Comparison of ENCODE assay signal across 22 cellular contexts in the genomic region with DNA sequence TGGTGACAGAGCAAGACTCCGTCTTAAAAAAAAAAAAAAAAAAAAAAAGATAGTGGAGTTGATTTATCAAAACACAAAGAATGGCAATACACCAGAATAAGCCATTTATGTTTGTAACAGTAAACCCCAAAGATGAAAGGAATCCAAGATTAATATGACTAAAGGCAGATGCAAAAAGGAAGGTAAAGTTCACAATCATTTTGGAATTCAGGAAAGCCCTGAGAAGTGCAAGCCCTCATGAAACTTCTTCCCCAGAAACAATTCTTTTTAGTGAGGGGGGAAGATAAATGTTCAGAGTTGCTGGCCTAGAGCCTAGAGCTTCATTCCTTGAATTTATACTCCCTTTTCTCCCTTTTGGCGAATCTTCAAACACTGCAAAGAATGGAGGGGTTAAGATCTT.
DNase-seq lines count a peak whose midpoint lies in the region; FAIRE-seq and TF ChIP-seq lines count a peak whose summit lies in the region.
"Had no signal": no experiment of that assay in that cellular context is flagged by ENCODE, and none has a peak within 500 bp of the region (broad histone marks: within the 10 kb centered on the region; RNA-seq: fewer than 3 reads in every experiment).

No MANE protein-coding gene starts in this region.

- in situ Hi-C loops in astrocyte of the spinal cord (cut with HindIII; ENCODE audit: low sequenced_read_pairs): no loop called here

- H3K4me2 ChIP-seq in hepatocyte: no peak overlapping the region
- H3K4me2 ChIP-seq in smooth muscle cell: no peak overlapping the region

- H3K4me1 ChIP-seq in hepatocyte (ENCODE audit: insufficient read depth) (no peaks in the 10 kb centered on the region), smooth muscle cell (ENCODE audit: low read depth) (peaks cover 10% of the 10 kb centered on the region)
- H3K4me1 ChIP-seq: lower lobe of right lung, upper lobe of right lung had no signal

- H2AFZ ChIP-seq in hepatocyte (no peak overlapping the region), smooth muscle cell (ENCODE audit: low read depth) (peak overlapping the region; percentile 14)

- no peak overlapping the region for H3K9ac ChIP-seq in smooth muscle cell (ENCODE audit: low read depth)

- no peaks in the 10 kb centered on the region for H3K9me3 ChIP-seq in hepatocyte (ENCODE audit: low read depth)
- H3K9me3 ChIP-seq in smooth muscle cell (replicated peaks; ENCODE audit: low read depth): no peaks in the 10 kb centered on the region
- H3K9me3 ChIP-seq: lower lobe of right lung, MG63, upper lobe of right lung had no signal

- H3K79me2 ChIP-seq in hepatocyte (no peaks in the 10 kb centered on the region), smooth muscle cell (ENCODE audit: low read depth) (no peaks in the 10 kb centered on the region)

- DNase-seq in GM03348 (ENCODE audit: low spot score) (peak; percentile 8), astrocyte of the spinal cord (ENCODE audit: low read depth, low spot score) (peak; percentile 46), hepatocyte (ENCODE audit: low spot score) (no peak), smooth muscle cell (lab: John Stamatoyannopoulos, UW; ENCODE audit: unreplicated experiment) (no peak), HTR-8/SVneo (ENCODE audit: insufficient read length, low spot score) (no peak)
- DNase-seq in activated naive CD4-positive, alpha-beta T cell (lab: John Stamatoyannopoulos, UW): no peak
- no peak for DNase-seq in activated CD4-positive, CD25-positive, alpha-beta regulatory T cell treated with anti-CD3 and anti-CD28 coated beads, Interleukin-2, amount 50 U/mL, for 72 hours
- DNase-seq: activated CD4-positive, alpha-beta T cell treated with anti-CD3 and anti-CD28 coated beads, Interleukin-2, amount 50 U/mL, for 1 hour; activated naive CD4-positive, alpha-beta T cell treated with anti-CD3 and anti-CD28 coated beads, Interleukin-2, amount 50 U/mL, for 16 hours; aorta; CD4-positive, CD25-positive, alpha-beta regulatory T cell; EL; kidney; lower lobe of right lung; NCI-H2081; substantia nigra; upper lobe of right lung had no signal

- TF ChIP-seq CTCF in astrocyte of the spinal cord (IDR thresholded peaks at IDR 0.05; ENCODE audit: low read depth, low read length) (no peak), hepatocyte (IDR thresholded peaks at IDR 0.05; ENCODE audit: poor library complexity) (no peak), smooth muscle cell (IDR thresholded peaks at IDR 0.05; ENCODE audit: borderline replicate concordance, insufficient read depth, poor library complexity, severe bottlenecking) (no peak)

- WGBS in hepatocyte (ENCODE audit: low lambda C conversion rate, missing lambda C conversion rate): 57% methylated on average over 2 of the region's 2 CpGs
- WGBS in smooth muscle cell (ENCODE audit: low lambda C conversion rate): 65% methylated on average over 2 of the region's 2 CpGs

- H3K4me3 ChIP-seq in astrocyte of the spinal cord (ENCODE audit: low read depth, low read length): no peak overlapping the region
- H3K4me3 ChIP-seq in hepatocyte: no peak overlapping the region
- no peak overlapping the region for H3K4me3 ChIP-seq in smooth muscle cell
- H3K4me3 ChIP-seq: K562, lower lobe of right lung, MG63, skin epidermis, upper lobe of right lung had no signal

- no peaks in the 10 kb centered on the region for H4K20me1 ChIP-seq in hepatocyte (ENCODE audit: insufficient read depth, poor library complexity, severe bottlenecking)
- no peaks in the 10 kb centered on the region for H4K20me1 ChIP-seq in smooth muscle cell (ENCODE audit: low read depth)

- no peaks in the 10 kb centered on the region for H3K9me2 ChIP-seq in hepatocyte (replicated peaks; ENCODE audit: insufficient read depth)

- H3K27ac ChIP-seq in hepatocyte (peak overlapping the region; percentile 41), smooth muscle cell (ENCODE audit: low read depth) (no peak overlapping the region)
- H3K27ac ChIP-seq: epithelial cell of prostate, lower lobe of right lung, skin epidermis, upper lobe of right lung, VCaP had no signal

- no peaks in the 10 kb centered on the region for H3K36me3 ChIP-seq in hepatocyte (replicated peaks; ENCODE audit: insufficient read depth, low read depth)
- no peaks in the 10 kb centered on the region for H3K36me3 ChIP-seq in smooth muscle cell (ENCODE audit: low read depth)
- H3K36me3 ChIP-seq: lower lobe of right lung, MG63, upper lobe of right lung had no signal

- no peaks in the 10 kb centered on the region for H3F3A ChIP-seq in smooth muscle cell (ENCODE audit: low read depth)

- H3K27me3 ChIP-seq in hepatocyte (no peaks in the 10 kb centered on the region), smooth muscle cell (ENCODE audit: low read depth) (no peaks in the 10 kb centered on the region)
- H3K27me3 ChIP-seq: MG63, upper lobe of right lung had no signal

- FAIRE-seq in HTR-8/SVneo (lab: Jason Lieb, UNC): no peak
- FAIRE-seq: K562, kidney had no signal

Comparison
In these comparisons a context has a peak if more than half of its experiments do, and no peak if none do; other contexts are left out.
1. DNase-seq: peak in GM03348 (single experiment) and astrocyte of the spinal cord (single experiment); none in hepatocyte (single experiment), smooth muscle cell (single experiment), activated naive CD4-positive, alpha-beta T cell (0 of 4), HTR-8/SVneo (single experiment) and activated CD4-positive, CD25-positive, alpha-beta regulatory T cell treated with anti-CD3 and anti-CD28 coated beads, Interleukin-2, amount 50 U/mL, for 72 hours (single experiment).